16 cellular contexts compared by ENCODE assay signal in the genomic region with DNA sequence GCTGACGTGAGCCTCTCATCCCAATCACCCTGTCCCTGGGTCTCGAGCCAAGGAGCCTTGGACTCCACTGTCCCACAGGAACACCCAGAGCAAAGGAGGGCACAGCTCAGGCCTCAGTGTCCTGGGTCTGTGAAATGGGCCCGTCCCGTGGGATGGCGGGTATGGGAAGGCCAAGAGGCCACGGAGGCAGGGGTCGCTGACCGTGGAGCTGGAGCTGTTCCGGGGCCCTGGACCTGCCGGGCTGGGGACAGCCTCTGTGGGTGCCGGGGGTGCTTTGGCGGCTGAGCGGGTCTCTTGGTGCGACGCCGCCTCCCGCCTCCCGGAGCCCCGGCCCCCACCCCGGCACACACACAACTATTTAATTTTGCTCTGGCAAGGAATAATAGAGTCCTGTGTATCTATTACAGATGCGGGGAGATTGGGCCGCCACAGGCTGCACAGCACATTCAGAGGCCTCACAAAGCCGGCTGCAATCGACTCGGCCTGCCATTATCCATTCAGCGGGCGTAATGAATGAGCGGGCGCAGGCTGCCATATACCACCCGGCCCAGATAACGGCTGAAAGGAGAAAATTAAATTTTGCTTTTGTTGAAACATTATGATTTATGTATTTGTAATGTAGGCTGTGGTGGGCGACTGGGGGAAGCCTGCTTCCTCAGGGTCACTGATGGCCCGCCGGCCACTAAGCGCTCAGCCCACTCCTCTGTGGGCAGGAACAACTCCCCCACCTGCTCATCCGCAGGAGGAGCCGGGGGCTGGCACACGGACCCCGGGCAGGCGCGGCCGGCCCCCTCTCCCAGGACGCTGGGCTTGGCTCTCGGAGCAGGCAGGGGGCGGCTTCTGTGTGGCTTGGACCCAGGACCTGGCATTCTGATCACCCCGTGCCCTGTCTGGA.
DNase-seq lines count a peak whose midpoint lies in the region; ATAC-seq and TF ChIP-seq lines count a peak whose summit lies in the region.
"Had no signal": no experiment of that assay in that cellular context is flagged by ENCODE, and none has a peak within 500 bp of the region (broad histone marks: within the 10 kb centered on the region; RNA-seq: fewer than 3 reads in every experiment).

No MANE protein-coding gene starts in this region.

- TF ChIP-seq CTCF in natural killer cell (IDR thresholded peaks at IDR 0.05) (no peak), right lobe of liver (IDR thresholded peaks at IDR 0.05) (no peak)

- H3K4me1 Mint-ChIP-seq in natural killer cell treated with Interleukin-12 subunit alpha and Interleukin-12 subunit beta and Interleukin-15 and Interleukin-18, amount 100 ng/mL, for 72 hours (ENCODE audit: low read depth in 2 of 2): peaks cover 0 to 2% of the 10 kb centered on the region in 2 donors
- no peaks in the 10 kb centered on the region for H3K4me1 Mint-ChIP-seq in natural killer cell

- no peak for ATAC-seq in natural killer cell treated with Interleukin-12 subunit alpha and Interleukin-12 subunit beta and Interleukin-15 and Interleukin-18, amount 100 ng/mL, for 72 hours
- ATAC-seq in natural killer cell (no peak), SK-N-SH treated with all-trans-retinoic acid at 6 μM for 48 hours (0 out of 3 replicates have a peak, but pooled peaks have one; percentile 16), right lobe of liver (no peak), GM21526 (IDR thresholded peaks at IDR 0.05; ENCODE audit: low FRiP score, unreplicated experiment) (no peak), GM21515 (IDR thresholded peaks at IDR 0.05; ENCODE audit: unreplicated experiment) (no peak)

- no peak for TF ChIP-seq POLR2A in right lobe of liver (IDR thresholded peaks at IDR 0.05)

- intact Hi-C loops in natural killer cell (cut with micrococcal nuclease): no loop called here
- intact Hi-C loops in right lobe of liver (cut with DNase I): no loop called here

- H3K27ac Mint-ChIP-seq in natural killer cell treated with Interleukin-12 subunit alpha and Interleukin-12 subunit beta and Interleukin-15 and Interleukin-18, amount 100 ng/mL, for 72 hours: no peak overlapping the region
- no peak overlapping the region for H3K27ac Mint-ChIP-seq in natural killer cell
- H3K27ac Mint-ChIP-seq: HFFc6 had no signal

- no peak overlapping the region for H3K4me3 ChIP-seq in right lobe of liver
- H3K4me3 ChIP-seq: MG63 had no signal

- peak; percentile 59 for DNase-seq in natural killer cell treated with Interleukin-12 subunit alpha and Interleukin-12 subunit beta and Interleukin-15 and Interleukin-18, amount 100 ng/mL, for 72 hours (ENCODE audit: low spot score)
- no peak for DNase-seq in natural killer cell
- peak; percentile 14 to 46 (median 40) for DNase-seq in right lobe of liver
- DNase-seq in HCEC 1CT: no peak
- DNase-seq: C1 segment of cervical spinal cord, DMS79, HFFc6, MG63, NCI-H1105, NCI-H187, Right ventricle myocardium superior had no signal

- H3K27ac ChIP-seq in right lobe of liver: no peak overlapping the region
- H3K27ac ChIP-seq: KMS-11 had no signal

- H3K36me3 ChIP-seq in right lobe of liver: no peaks in the 10 kb centered on the region
- H3K36me3 ChIP-seq: MG63 had no signal

- no peaks in the 10 kb centered on the region for H3K9me3 ChIP-seq in right lobe of liver
- H3K9me3 ChIP-seq: MG63 had no signal

- no peaks in the 10 kb centered on the region for H3K27me3 ChIP-seq in right lobe of liver
- H3K27me3 ChIP-seq: MG63 had no signal

- peaks cover 10% of the 10 kb centered on the region for H3K9me3 Mint-ChIP-seq in natural killer cell treated with Interleukin-12 subunit alpha and Interleukin-12 subunit beta and Interleukin-15 and Interleukin-18, amount 100 ng/mL, for 72 hours
- peaks cover 5 to 9% of the 10 kb centered on the region in 2 donors for H3K9me3 Mint-ChIP-seq in natural killer cell

- WGBS in right lobe of liver (ENCODE audit: insufficient coverage, low coverage, low lambda C conversion rate, missing lambda C conversion rate): 89% methylated on average over 25 of the region's 46 CpGs

- peaks cover 14% of the 10 kb centered on the region for H3K36me3 Mint-ChIP-seq in natural killer cell treated with Interleukin-12 subunit alpha and Interleukin-12 subunit beta and Interleukin-15 and Interleukin-18, amount 100 ng/mL, for 72 hours
- peaks cover 10% of the 10 kb centered on the region for H3K36me3 Mint-ChIP-seq in natural killer cell

- peaks cover 4 to 17% of the 10 kb centered on the region in 2 donors for H3K27me3 Mint-ChIP-seq in natural killer cell treated with Interleukin-12 subunit alpha and Interleukin-12 subunit beta and Interleukin-15 and Interleukin-18, amount 100 ng/mL, for 72 hours
- peaks cover 4 to 7% of the 10 kb centered on the region in 2 donors for H3K27me3 Mint-ChIP-seq in natural killer cell (ENCODE audit: low read depth in 2 of 2)

- H3K4me1 ChIP-seq in right lobe of liver: no peaks in the 10 kb centered on the region
- H3K4me1 ChIP-seq: Caco-2 had no signal

- H3K4me3 Mint-ChIP-seq in natural killer cell treated with Interleukin-12 subunit alpha and Interleukin-12 subunit beta and Interleukin-15 and Interleukin-18, amount 100 ng/mL, for 72 hours: no peak overlapping the region
- H3K4me3 Mint-ChIP-seq in natural killer cell: no peak overlapping the region
- H3K4me3 Mint-ChIP-seq: HFFc6 had no signal

TF ChIP-seq in SK-N-SH treated with all-trans-retinoic acid at 6 μM for 48 hours, 23 proteins besides CTCF, POLR2A, EP300 and RAD21:
- TF ChIP-seq, protein P1, sequence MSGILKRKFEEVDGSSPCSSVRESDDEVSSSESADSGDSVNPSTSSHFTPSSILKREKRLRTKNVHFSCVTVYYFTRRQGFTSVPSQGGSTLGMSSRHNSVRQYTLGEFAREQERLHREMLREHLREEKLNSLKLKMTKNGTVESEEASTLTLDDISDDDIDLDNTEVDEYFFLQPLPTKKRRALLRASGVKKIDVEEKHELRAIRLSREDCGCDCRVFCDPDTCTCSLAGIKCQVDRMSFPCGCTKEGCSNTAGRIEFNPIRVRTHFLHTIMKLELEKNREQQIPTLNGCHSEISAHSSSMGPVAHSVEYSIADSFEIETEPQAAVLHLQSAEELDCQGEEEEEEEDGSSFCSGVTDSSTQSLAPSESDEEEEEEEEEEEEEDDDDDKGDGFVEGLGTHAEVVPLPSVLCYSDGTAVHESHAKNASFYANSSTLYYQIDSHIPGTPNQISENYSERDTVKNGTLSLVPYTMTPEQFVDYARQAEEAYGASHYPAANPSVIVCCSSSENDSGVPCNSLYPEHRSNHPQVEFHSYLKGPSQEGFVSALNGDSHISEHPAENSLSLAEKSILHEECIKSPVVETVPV (CRISPR knock-in tag; IDR thresholded peaks at IDR 0.05): no peak
- no peak for TF ChIP-seq GLIS3 (CRISPR knock-in tag; IDR thresholded peaks at IDR 0.05)
- no peak for TF ChIP-seq OSR1 (CRISPR knock-in tag; IDR thresholded peaks at IDR 0.05)
- no peak for TF ChIP-seq ZNF70 (CRISPR knock-in tag; IDR thresholded peaks at IDR 0.05)
- TF ChIP-seq, protein P2, sequence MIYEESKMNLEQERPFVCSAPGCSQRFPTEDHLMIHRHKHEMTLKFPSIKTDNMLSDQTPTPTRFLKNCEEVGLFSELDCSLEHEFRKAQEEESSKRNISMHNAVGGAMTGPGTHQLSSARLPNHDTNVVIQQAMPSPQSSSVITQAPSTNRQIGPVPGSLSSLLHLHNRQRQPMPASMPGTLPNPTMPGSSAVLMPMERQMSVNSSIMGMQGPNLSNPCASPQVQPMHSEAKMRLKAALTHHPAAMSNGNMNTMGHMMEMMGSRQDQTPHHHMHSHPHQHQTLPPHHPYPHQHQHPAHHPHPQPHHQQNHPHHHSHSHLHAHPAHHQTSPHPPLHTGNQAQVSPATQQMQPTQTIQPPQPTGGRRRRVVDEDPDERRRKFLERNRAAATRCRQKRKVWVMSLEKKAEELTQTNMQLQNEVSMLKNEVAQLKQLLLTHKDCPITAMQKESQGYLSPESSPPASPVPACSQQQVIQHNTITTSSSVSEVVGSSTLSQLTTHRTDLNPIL (CRISPR knock-in tag; IDR thresholded peaks at IDR 0.05; ENCODE audit: low read depth): no peak
- no peak for TF ChIP-seq BACH2 (CRISPR knock-in tag; IDR thresholded peaks at IDR 0.05; ENCODE audit: borderline replicate concordance)
- no peak for TF ChIP-seq ARNTL (CRISPR knock-in tag; IDR thresholded peaks at IDR 0.05; ENCODE audit: borderline replicate concordance, low read depth)
- TF ChIP-seq ESRRG (CRISPR knock-in tag; IDR thresholded peaks at IDR 0.05): no peak
- no peak for TF ChIP-seq RARB (CRISPR knock-in tag; IDR thresholded peaks at IDR 0.05)
- no peak for TF ChIP-seq TSHZ2 (CRISPR knock-in tag; IDR thresholded peaks at IDR 0.05)
- TF ChIP-seq ZNF8 (CRISPR knock-in tag; IDR thresholded peaks at IDR 0.05): no peak
- TF ChIP-seq TCF4 (CRISPR knock-in tag; IDR thresholded peaks at IDR 0.05; ENCODE audit: borderline replicate concordance): no peak
- TF ChIP-seq SNAI2 (CRISPR knock-in tag; IDR thresholded peaks at IDR 0.05): no peak
- TF ChIP-seq ZFP30 (CRISPR knock-in tag; IDR thresholded peaks at IDR 0.05): no peak
- no peak for TF ChIP-seq ZFP3 (CRISPR knock-in tag; IDR thresholded peaks at IDR 0.05)
- TF ChIP-seq CSDC2 (CRISPR knock-in tag; IDR thresholded peaks at IDR 0.05): no peak
- no peak for TF ChIP-seq ZC3H10 (CRISPR knock-in tag; IDR thresholded peaks at IDR 0.05)
TF ChIP-seq in SK-N-SH treated with all-trans-retinoic acid at 6 μM for 48 hours: peak in this region for 0.

Comparison
In these comparisons a context has a peak if more than half of its experiments do, and no peak if none do; other contexts are left out.
1. DNase-seq: peak in natural killer cell treated with Interleukin-12 subunit alpha and Interleukin-12 subunit beta and Interleukin-15 and Interleukin-18, amount 100 ng/mL, for 72 hours (single experiment) and right lobe of liver (3 of 3); none in natural killer cell (single experiment) and HCEC 1CT (single experiment).